18 cellular contexts compared by ENCODE assay signal in genomic region chr10:11933837-11934236, GRCh38.
DNase-seq lines count a peak whose midpoint lies in the region; ATAC-seq and TF ChIP-seq lines count a peak whose summit lies in the region.
"Had no signal": no experiment of that assay in that cellular context is flagged by ENCODE, and none has a peak within 500 bp of the region (broad histone marks: within the 10 kb centered on the region; RNA-seq: fewer than 3 reads in every experiment).

No MANE protein-coding gene starts in this region.

- no peak for DNase-seq in cardiac muscle cell (ENCODE audit: low read depth in 1 of 2, low spot score in 1 of 2)
- DNase-seq in left ventricle myocardium superior: no peak
- no peak for DNase-seq in mesothelial cell of epicardium (ENCODE audit: low spot score in 2 of 2, unreplicated experiment in 2 of 2)
- peak; percentile 46 for DNase-seq in transverse colon
- no peak for DNase-seq in trophoblast cell
- no peak for DNase-seq in amygdala (lab: John Stamatoyannopoulos, UW)
- no peak for DNase-seq in germinal center (ENCODE audit: low spot score)
- DNase-seq: ACHN; CD4-positive, alpha-beta T cell; GOT3; Karpas-422; NCI-H1105 treated with DMSO at 0.1 percent for 48 hours; NCI-H1930; NCI-H2171; NCI-H774; SHP77 had no signal

- H2AK5ac ChIP-seq in trophoblast cell (ENCODE audit: low read length): no peak overlapping the region

- peaks cover 44% of the 10 kb centered on the region for H3K36me3 ChIP-seq in cardiac muscle cell
- peaks cover 0 to 31% (median 9%) of the 10 kb centered on the region in 4 donors for H3K36me3 ChIP-seq in transverse colon
- peaks cover 6 to 29% of the 10 kb centered on the region in 2 experiments for H3K36me3 ChIP-seq in trophoblast cell (ENCODE audit: control insufficient read depth in 1 of 2, insufficient read depth in 2 of 2, low read length in 2 of 2)

- no peak overlapping the region for H2BK120ac ChIP-seq in trophoblast cell (ENCODE audit: insufficient read depth, low read length, poor library complexity)

- no peaks in the 10 kb centered on the region for H3K79me2 ChIP-seq in trophoblast cell (ENCODE audit: control insufficient read depth, insufficient read depth, low read length, poor library complexity)

- no peak overlapping the region for H3K4ac ChIP-seq in trophoblast cell (ENCODE audit: low read depth, low read length)

- H3K27ac ChIP-seq in cardiac muscle cell: peak overlapping the region; percentile 26
- H3K27ac ChIP-seq in transverse colon: peak overlapping the region; percentile 71 to 81 (median 72)
- no peak overlapping the region for H3K27ac ChIP-seq in trophoblast cell (ENCODE audit: low read depth, low read length)

- H3K27ac Mint-ChIP-seq in brain: peak overlapping the region; percentile 2 to 61 (median 9)
- peak overlapping the region; percentile 76 for H3K27ac Mint-ChIP-seq in mesothelial cell of epicardium
- H3K27ac Mint-ChIP-seq: CD4-positive, alpha-beta T cell had no signal

- H2BK5ac ChIP-seq in trophoblast cell (ENCODE audit: low read depth, low read length, poor library complexity): no peak overlapping the region

- no peaks in the 10 kb centered on the region for H3K9me3 ChIP-seq in cardiac muscle cell (ENCODE audit: low read depth)
- H3K9me3 ChIP-seq in transverse colon: no peaks in the 10 kb centered on the region
- H3K9me3 ChIP-seq in trophoblast cell (ENCODE audit: insufficient read depth, low read depth, low read length): no peaks in the 10 kb centered on the region

- TF ChIP-seq CTCF in cardiac muscle cell (IDR thresholded peaks at IDR 0.05; ENCODE audit: low read depth, low read length) (no peak), brain (conservative IDR thresholded peaks at IDR 0.05) (no peak), mesothelial cell of epicardium (IDR thresholded peaks at IDR 0.05; ENCODE audit: unreplicated experiment) (no peak), transverse colon (IDR thresholded peaks at IDR 0.05) (no peak)

- H3K4me3 ChIP-seq in cardiac muscle cell (no peak overlapping the region), transverse colon (no peak overlapping the region), trophoblast cell (ENCODE audit: low read depth, low read length) (no peak overlapping the region)

- H2BK12ac ChIP-seq in trophoblast cell (ENCODE audit: low read length): no peak overlapping the region

- no peak overlapping the region for H3K18ac ChIP-seq in trophoblast cell (ENCODE audit: low read length)

- no peaks in the 10 kb centered on the region for H3K4me1 ChIP-seq in cardiac muscle cell (ENCODE audit: low read depth)
- peaks cover 5 to 47% (median 34%) of the 10 kb centered on the region in 4 donors for H3K4me1 ChIP-seq in transverse colon
- no peaks in the 10 kb centered on the region for H3K4me1 ChIP-seq in trophoblast cell (ENCODE audit: control insufficient read depth in 1 of 2, insufficient read depth in 2 of 2, low read length in 2 of 2)

- no peak for TF ChIP-seq EP300 in transverse colon (IDR thresholded peaks at IDR 0.05; ENCODE audit: low read depth)

- H2AFZ ChIP-seq in trophoblast cell (ENCODE audit: insufficient read depth, low read length, poor library complexity): no peak overlapping the region

- H3K27me3 ChIP-seq in cardiac muscle cell (no peaks in the 10 kb centered on the region), transverse colon (no peaks in the 10 kb centered on the region), trophoblast cell (ENCODE audit: insufficient read depth, low read length) (no peaks in the 10 kb centered on the region)

- H3K4me3 Mint-ChIP-seq in brain (peak overlapping the region in 1 of 5 experiments; percentile 9), mesothelial cell of epicardium (no peak overlapping the region)
- H3K4me3 Mint-ChIP-seq: CD4-positive, alpha-beta T cell had no signal

- in situ Hi-C loops in transverse colon (cut with MboI; ENCODE audit: low pct_ligation_motif_present in 1 of 4, low pct_unique_long_range_greater_than_20kb in 1 of 4, low sequenced_read_pairs in 3 of 4): no loop called here

- WGBS in transverse colon (ENCODE audit: low coverage in 1 of 2), 2 donors: 42 to 56% methylated on average over 2 to 3 of the region's 3 CpGs
- no CpG with 5 or more reads among the region's 3 CpGs for WGBS in trophoblast cell (ENCODE audit: extremely low coverage, insufficient coverage, insufficient read length)

- no peaks in the 10 kb centered on the region for H3K79me1 ChIP-seq in trophoblast cell (ENCODE audit: low read length)

- peaks cover 48% of the 10 kb centered on the region for H3K36me3 Mint-ChIP-seq in brain
- H3K36me3 Mint-ChIP-seq in mesothelial cell of epicardium: peaks cover 39% of the 10 kb centered on the region

- H3K4me1 Mint-ChIP-seq in brain: peaks cover 9% of the 10 kb centered on the region
- H3K4me1 Mint-ChIP-seq in mesothelial cell of epicardium: peaks cover 5% of the 10 kb centered on the region

- no peak for ATAC-seq in left ventricle myocardium superior
- ATAC-seq: Panc1 had no signal

- H3K4me2 ChIP-seq in trophoblast cell (ENCODE audit: low read length): no peak overlapping the region

- TF ChIP-seq POLR2A in transverse colon (IDR thresholded peaks at IDR 0.05): no peak

- H3K23ac ChIP-seq in trophoblast cell (ENCODE audit: low read length): no peak overlapping the region

- H3K9me3 Mint-ChIP-seq in brain (no peaks in the 10 kb centered on the region), mesothelial cell of epicardium (no peaks in the 10 kb centered on the region)
- H3K9me3 Mint-ChIP-seq: CD4-positive, alpha-beta T cell had no signal

- no peak overlapping the region for H4K12ac ChIP-seq in trophoblast cell (ENCODE audit: low read depth, low read length)

- H4K91ac ChIP-seq in trophoblast cell (ENCODE audit: low read depth, low read length): no peak overlapping the region

- H4K8ac ChIP-seq in trophoblast cell (ENCODE audit: low read depth, low read length): no peak overlapping the region

- no peak overlapping the region for H3K14ac ChIP-seq in trophoblast cell (ENCODE audit: low read length)

- H3K27me3 Mint-ChIP-seq in brain (no peaks in the 10 kb centered on the region), mesothelial cell of epicardium (ENCODE audit: low read depth) (no peaks in the 10 kb centered on the region)
- H3K27me3 Mint-ChIP-seq: CD4-positive, alpha-beta T cell had no signal

- intact Hi-C loops in left ventricle myocardium superior (cut with micrococcal nuclease): no loop called here
- intact Hi-C loops in transverse colon (cut with DNase I; ENCODE audit: low total_unique reads): no loop called here

- no peak overlapping the region for H3K9ac ChIP-seq in trophoblast cell (ENCODE audit: low read length)
